In genomic region chr16:47144559-47144877, GRCh38 we compare ENCODE assay signal across 1 cellular context.
TF ChIP-seq lines count a peak whose summit lies in the region.

No MANE protein-coding gene starts in this region.

TF ChIP-seq in HepG2, 621 proteins besides CTCF, POLR2A, EP300 and RAD21 (continued from another document and continues in another):
- TF ChIP-seq, protein P1, sequence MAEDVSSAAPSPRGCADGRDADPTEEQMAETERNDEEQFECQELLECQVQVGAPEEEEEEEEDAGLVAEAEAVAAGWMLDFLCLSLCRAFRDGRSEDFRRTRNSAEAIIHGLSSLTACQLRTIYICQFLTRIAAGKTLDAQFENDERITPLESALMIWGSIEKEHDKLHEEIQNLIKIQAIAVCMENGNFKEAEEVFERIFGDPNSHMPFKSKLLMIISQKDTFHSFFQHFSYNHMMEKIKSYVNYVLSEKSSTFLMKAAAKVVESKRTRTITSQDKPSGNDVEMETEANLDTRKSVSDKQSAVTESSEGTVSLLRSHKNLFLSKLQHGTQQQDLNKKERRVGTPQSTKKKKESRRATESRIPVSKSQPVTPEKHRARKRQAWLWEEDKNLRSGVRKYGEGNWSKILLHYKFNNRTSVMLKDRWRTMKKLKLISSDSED (CRISPR knock-in tag; IDR thresholded peaks at IDR 0.05): no peak
- TF ChIP-seq ZNF326 (CRISPR knock-in tag; IDR thresholded peaks at IDR 0.05; ENCODE audit: borderline replicate concordance) (no peak), IKZF4 (CRISPR knock-in tag; IDR thresholded peaks at IDR 0.05; ENCODE audit: borderline replicate concordance, low read depth, not compliant biosample characterization) (no peak), SSRP1 (CRISPR knock-in tag; IDR thresholded peaks at IDR 0.05) (no peak), PRDM4 (CRISPR knock-in tag; IDR thresholded peaks at IDR 0.05; ENCODE audit: borderline replicate concordance) (0 out of 2 replicates have a peak, but pooled peaks have one; percentile 8), CHD4 (IDR thresholded peaks at IDR 0.05; ENCODE audit: borderline replicate concordance, low read length) (no peak), SP140L (CRISPR knock-in tag; IDR thresholded peaks at IDR 0.05; ENCODE audit: borderline replicate concordance) (no peak), TP53 (CRISPR knock-in tag; conservative IDR thresholded peaks at IDR 0.05) (0 out of 2 replicates have a peak, but pooled peaks have one; percentile 21), HOXA9 (CRISPR knock-in tag; IDR thresholded peaks at IDR 0.05; ENCODE audit: borderline replicate concordance) (no peak), FIP1L1 (IDR thresholded peaks at IDR 0.05; ENCODE audit: borderline replicate concordance, insufficient read depth, low read depth, low read length) (no peak), ELF3 (CRISPR knock-in tag; IDR thresholded peaks at IDR 0.05) (no peak), ARNTL (CRISPR knock-in tag; IDR thresholded peaks at IDR 0.05) (no peak), AHR (CRISPR knock-in tag; IDR thresholded peaks at IDR 0.05) (0 out of 2 replicates have a peak, but pooled peaks have one; percentile 12), ZNF136 (CRISPR knock-in tag; IDR thresholded peaks at IDR 0.05; ENCODE audit: low read depth) (no peak), ZNF460 (CRISPR knock-in tag; IDR thresholded peaks at IDR 0.05; ENCODE audit: borderline replicate concordance) (no peak), TBL1XR1 (IDR thresholded peaks at IDR 0.05; ENCODE audit: borderline replicate concordance, low read length, partially characterized antibody) (no peak), FOXA3 (CRISPR knock-in tag; IDR thresholded peaks at IDR 0.05) (0 out of 2 replicates have a peak, but pooled peaks have one; percentile 4), ZNF800 (CRISPR knock-in tag; IDR thresholded peaks at IDR 0.05) (0 out of 2 replicates have a peak, but pooled peaks have one; percentile 2), FOXJ3 (CRISPR knock-in tag; IDR thresholded peaks at IDR 0.05; ENCODE audit: borderline replicate concordance) (no peak), PITX1 (CRISPR knock-in tag; IDR thresholded peaks at IDR 0.05) (no peak), HNF4G (IDR thresholded peaks at IDR 0.05; ENCODE audit: borderline replicate concordance, low read depth, low read length) (no peak), HNF4G (CRISPR knock-in tag; IDR thresholded peaks at IDR 0.05; ENCODE audit: borderline replicate concordance, low read depth) (no peak), ZNF101 (CRISPR knock-in tag; IDR thresholded peaks at IDR 0.05; ENCODE audit: borderline replicate concordance, low read depth) (no peak), ZMYM2 (CRISPR knock-in tag; IDR thresholded peaks at IDR 0.05) (0 out of 2 replicates have a peak, but pooled peaks have one; percentile 38), MYC (CRISPR knock-in tag; IDR thresholded peaks at IDR 0.05; ENCODE audit: borderline replicate concordance) (no peak), MTA1 (CRISPR knock-in tag; IDR thresholded peaks at IDR 0.05; ENCODE audit: borderline replicate concordance) (no peak), SKIL (CRISPR knock-in tag; IDR thresholded peaks at IDR 0.05; ENCODE audit: borderline replicate concordance) (no peak), KDM6A (CRISPR knock-in tag; IDR thresholded peaks at IDR 0.05; ENCODE audit: low read depth) (no peak), E2F5 (CRISPR knock-in tag; conservative IDR thresholded peaks at IDR 0.05) (no peak), MIER2 (CRISPR knock-in tag; IDR thresholded peaks at IDR 0.05) (no peak), ATRX (CRISPR knock-in tag; IDR thresholded peaks at IDR 0.05; ENCODE audit: borderline replicate concordance) (no peak), ZFP90 (CRISPR knock-in tag; IDR thresholded peaks at IDR 0.05; ENCODE audit: borderline replicate concordance) (0 out of 2 replicates have a peak, but pooled peaks have one; percentile 23), KAT7 (CRISPR knock-in tag; IDR thresholded peaks at IDR 0.05; ENCODE audit: borderline replicate concordance) (no peak), ZGPAT (CRISPR knock-in tag; IDR thresholded peaks at IDR 0.05) (no peak)
- TF ChIP-seq, protein P2, sequence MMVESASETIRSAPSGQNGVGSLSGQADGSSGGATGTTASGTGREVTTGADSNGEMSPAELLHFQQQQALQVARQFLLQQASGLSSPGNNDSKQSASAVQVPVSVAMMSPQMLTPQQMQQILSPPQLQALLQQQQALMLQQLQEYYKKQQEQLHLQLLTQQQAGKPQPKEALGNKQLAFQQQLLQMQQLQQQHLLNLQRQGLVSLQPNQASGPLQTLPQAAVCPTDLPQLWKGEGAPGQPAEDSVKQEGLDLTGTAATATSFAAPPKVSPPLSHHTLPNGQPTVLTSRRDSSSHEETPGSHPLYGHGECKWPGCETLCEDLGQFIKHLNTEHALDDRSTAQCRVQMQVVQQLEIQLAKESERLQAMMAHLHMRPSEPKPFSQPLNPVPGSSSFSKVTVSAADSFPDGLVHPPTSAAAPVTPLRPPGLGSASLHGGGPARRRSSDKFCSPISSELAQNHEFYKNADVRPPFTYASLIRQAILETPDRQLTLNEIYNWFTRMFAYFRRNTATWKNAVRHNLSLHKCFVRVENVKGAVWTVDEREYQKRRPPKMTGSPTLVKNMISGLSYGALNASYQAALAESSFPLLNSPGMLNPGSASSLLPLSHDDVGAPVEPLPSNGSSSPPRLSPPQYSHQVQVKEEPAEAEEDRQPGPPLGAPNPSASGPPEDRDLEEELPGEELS (CRISPR knock-in tag; IDR thresholded peaks at IDR 0.05): no peak
- TF ChIP-seq, protein P3, sequence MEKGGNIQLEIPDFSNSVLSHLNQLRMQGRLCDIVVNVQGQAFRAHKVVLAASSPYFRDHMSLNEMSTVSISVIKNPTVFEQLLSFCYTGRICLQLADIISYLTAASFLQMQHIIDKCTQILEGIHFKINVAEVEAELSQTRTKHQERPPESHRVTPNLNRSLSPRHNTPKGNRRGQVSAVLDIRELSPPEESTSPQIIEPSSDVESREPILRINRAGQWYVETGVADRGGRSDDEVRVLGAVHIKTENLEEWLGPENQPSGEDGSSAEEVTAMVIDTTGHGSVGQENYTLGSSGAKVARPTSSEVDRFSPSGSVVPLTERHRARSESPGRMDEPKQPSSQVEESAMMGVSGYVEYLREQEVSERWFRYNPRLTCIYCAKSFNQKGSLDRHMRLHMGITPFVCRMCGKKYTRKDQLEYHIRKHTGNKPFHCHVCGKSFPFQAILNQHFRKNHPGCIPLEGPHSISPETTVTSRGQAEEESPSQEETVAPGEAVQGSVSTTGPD (CRISPR knock-in tag; IDR thresholded peaks at IDR 0.05): no peak
- TF ChIP-seq, protein P4, sequence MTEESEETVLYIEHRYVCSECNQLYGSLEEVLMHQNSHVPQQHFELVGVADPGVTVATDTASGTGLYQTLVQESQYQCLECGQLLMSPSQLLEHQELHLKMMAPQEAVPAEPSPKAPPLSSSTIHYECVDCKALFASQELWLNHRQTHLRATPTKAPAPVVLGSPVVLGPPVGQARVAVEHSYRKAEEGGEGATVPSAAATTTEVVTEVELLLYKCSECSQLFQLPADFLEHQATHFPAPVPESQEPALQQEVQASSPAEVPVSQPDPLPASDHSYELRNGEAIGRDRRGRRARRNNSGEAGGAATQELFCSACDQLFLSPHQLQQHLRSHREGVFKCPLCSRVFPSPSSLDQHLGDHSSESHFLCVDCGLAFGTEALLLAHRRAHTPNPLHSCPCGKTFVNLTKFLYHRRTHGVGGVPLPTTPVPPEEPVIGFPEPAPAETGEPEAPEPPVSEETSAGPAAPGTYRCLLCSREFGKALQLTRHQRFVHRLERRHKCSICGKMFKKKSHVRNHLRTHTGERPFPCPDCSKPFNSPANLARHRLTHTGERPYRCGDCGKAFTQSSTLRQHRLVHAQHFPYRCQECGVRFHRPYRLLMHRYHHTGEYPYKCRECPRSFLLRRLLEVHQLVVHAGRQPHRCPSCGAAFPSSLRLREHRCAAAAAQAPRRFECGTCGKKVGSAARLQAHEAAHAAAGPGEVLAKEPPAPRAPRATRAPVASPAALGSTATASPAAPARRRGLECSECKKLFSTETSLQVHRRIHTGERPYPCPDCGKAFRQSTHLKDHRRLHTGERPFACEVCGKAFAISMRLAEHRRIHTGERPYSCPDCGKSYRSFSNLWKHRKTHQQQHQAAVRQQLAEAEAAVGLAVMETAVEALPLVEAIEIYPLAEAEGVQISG (CRISPR knock-in tag; IDR thresholded peaks at IDR 0.05): peak; percentile 5; the same call in 1 of the 2 replicates
- TF ChIP-seq, protein P5, sequence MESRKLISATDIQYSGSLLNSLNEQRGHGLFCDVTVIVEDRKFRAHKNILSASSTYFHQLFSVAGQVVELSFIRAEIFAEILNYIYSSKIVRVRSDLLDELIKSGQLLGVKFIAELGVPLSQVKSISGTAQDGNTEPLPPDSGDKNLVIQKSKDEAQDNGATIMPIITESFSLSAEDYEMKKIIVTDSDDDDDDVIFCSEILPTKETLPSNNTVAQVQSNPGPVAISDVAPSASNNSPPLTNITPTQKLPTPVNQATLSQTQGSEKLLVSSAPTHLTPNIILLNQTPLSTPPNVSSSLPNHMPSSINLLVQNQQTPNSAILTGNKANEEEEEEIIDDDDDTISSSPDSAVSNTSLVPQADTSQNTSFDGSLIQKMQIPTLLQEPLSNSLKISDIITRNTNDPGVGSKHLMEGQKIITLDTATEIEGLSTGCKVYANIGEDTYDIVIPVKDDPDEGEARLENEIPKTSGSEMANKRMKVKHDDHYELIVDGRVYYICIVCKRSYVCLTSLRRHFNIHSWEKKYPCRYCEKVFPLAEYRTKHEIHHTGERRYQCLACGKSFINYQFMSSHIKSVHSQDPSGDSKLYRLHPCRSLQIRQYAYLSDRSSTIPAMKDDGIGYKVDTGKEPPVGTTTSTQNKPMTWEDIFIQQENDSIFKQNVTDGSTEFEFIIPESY (CRISPR knock-in tag; IDR thresholded peaks at IDR 0.05): no peak
- TF ChIP-seq, protein P6, sequence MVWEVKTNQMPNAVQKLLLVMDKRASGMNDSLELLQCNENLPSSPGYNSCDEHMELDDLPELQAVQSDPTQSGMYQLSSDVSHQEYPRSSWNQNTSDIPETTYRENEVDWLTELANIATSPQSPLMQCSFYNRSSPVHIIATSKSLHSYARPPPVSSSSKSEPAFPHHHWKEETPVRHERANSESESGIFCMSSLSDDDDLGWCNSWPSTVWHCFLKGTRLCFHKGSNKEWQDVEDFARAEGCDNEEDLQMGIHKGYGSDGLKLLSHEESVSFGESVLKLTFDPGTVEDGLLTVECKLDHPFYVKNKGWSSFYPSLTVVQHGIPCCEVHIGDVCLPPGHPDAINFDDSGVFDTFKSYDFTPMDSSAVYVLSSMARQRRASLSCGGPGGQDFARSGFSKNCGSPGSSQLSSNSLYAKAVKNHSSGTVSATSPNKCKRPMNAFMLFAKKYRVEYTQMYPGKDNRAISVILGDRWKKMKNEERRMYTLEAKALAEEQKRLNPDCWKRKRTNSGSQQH (CRISPR knock-in tag; IDR thresholded peaks at IDR 0.05; ENCODE audit: low read depth): no peak
